9 cellular contexts compared by ENCODE assay signal in genomic region chr11:57475671-57476222, GRCh38. TPM values are rescaled to one million over a fixed set of nuclear protein-coding genes. Genes with fewer than 3 reads are reported as not detected.
A peak's percentile ranks its signal among the peaks of the same experiment; 100 is the strongest.
DNase-seq lines count a peak whose midpoint lies in the region; ATAC-seq, FAIRE-seq and TF ChIP-seq lines count a peak whose summit lies in the region.
"Had no signal": no experiment of that assay in that cellular context is flagged by ENCODE, and none has a peak within 500 bp of the region (broad histone marks: within the 10 kb centered on the region; RNA-seq: fewer than 3 reads in every experiment).

No MANE protein-coding gene starts in this region.

- H3K9me3 Mint-ChIP-seq in endodermal cell: no peaks in the 10 kb centered on the region

- H3K36me3 ChIP-seq in HUES6 (ENCODE audit: control insufficient read depth, insufficient read depth, low read length) (no peaks in the 10 kb centered on the region), endodermal cell (ENCODE audit: control insufficient read depth, insufficient read depth, low read length) (no peaks in the 10 kb centered on the region), psoas muscle (ENCODE audit: insufficient read depth in 1 of 2, low read depth in 1 of 2) (no peaks in the 10 kb centered on the region)

- H3K27ac ChIP-seq in HUES6 (ENCODE audit: low read depth, low read length): no peak overlapping the region
- no peak overlapping the region for H3K27ac ChIP-seq in endodermal cell (ENCODE audit: low read depth, low read length)
- H3K27ac ChIP-seq in psoas muscle: no peak overlapping the region

- peaks cover 59% of the 10 kb centered on the region for H3K27me3 ChIP-seq in HUES6 (ENCODE audit: control insufficient read depth, insufficient read depth, low read length)
- peaks cover 88% of the 10 kb centered on the region for H3K27me3 ChIP-seq in endodermal cell (ENCODE audit: control insufficient read depth, insufficient read depth, low read length, poor library complexity, severe bottlenecking)
- peaks cover 0 to 1% (median 0%) of the 10 kb centered on the region in 3 donors for H3K27me3 ChIP-seq in psoas muscle (ENCODE audit: insufficient read depth in 3 of 3, low read length in 2 of 3)

- peaks cover 94% of the 10 kb centered on the region for H3K27me3 Mint-ChIP-seq in endodermal cell (ENCODE audit: insufficient read depth)

- H3K4me3 ChIP-seq in HUES6 (ENCODE audit: low read depth, low read length) (peak overlapping the region; percentile 63), endodermal cell (ENCODE audit: low read length) (peak overlapping the region; percentile 45), psoas muscle (peak overlapping the region; percentile 74)

- no peak for TF ChIP-seq POLR2A in H54 (IDR thresholded peaks at IDR 0.05; ENCODE audit: low read depth, low read length)

- DNase-seq in GM18507 (ENCODE audit: extremely low spot score, insufficient read length, low read depth): no peak
- no peak for DNase-seq in endodermal cell
- no peak for DNase-seq in psoas muscle
- no peak for DNase-seq in GM19238 (ENCODE audit: insufficient read length, low spot score)
- no peak for DNase-seq in H54 (ENCODE audit: insufficient read length, low spot score)
- no peak for DNase-seq in stimulated activated naive CD4-positive, alpha-beta T cell treated with Interleukin-2 at 50 U/mL for 16 hours (lab: John Stamatoyannopoulos, UW)
- DNase-seq: NCI-H187 treated with DMSO at 0.1 percent for 48 hours had no signal

- peaks cover 29% of the 10 kb centered on the region for H3K4me1 ChIP-seq in HUES6 (ENCODE audit: control insufficient read depth, insufficient read depth, low read length)
- H3K4me1 ChIP-seq in endodermal cell (ENCODE audit: control insufficient read depth, insufficient read depth, low read length): no peaks in the 10 kb centered on the region
- no peaks in the 10 kb centered on the region for H3K4me1 ChIP-seq in psoas muscle

- TF ChIP-seq CTCF in endodermal cell (conservative IDR thresholded peaks at IDR 0.05): no peak
- no peak for TF ChIP-seq CTCF in psoas muscle (IDR thresholded peaks at IDR 0.05)

- ATAC-seq in psoas muscle (no peak), HG02840 (IDR thresholded peaks at IDR 0.05; ENCODE audit: low FRiP score, unreplicated experiment) (no peak)

- intact Hi-C loops in psoas muscle (cut with DNase I): loop anchor here in 1 of 2 donors (5.0 kb wide), 2 partner anchors 52 to 128 kb away; no protein-coding TSS in a partner anchor

- H3K27ac Mint-ChIP-seq in endodermal cell: no peak overlapping the region

- FAIRE-seq in GM18507 (lab: Jason Lieb, UNC): peak; percentile 80
- no peak for FAIRE-seq in H54 (lab: Jason Lieb, UNC)

- H3K9me3 ChIP-seq in HUES6 (ENCODE audit: control insufficient read depth, insufficient read depth, low read depth, low read length) (no peaks in the 10 kb centered on the region), endodermal cell (ENCODE audit: control insufficient read depth, low read length) (no peaks in the 10 kb centered on the region), psoas muscle (no peaks in the 10 kb centered on the region)

- peaks cover 5% of the 10 kb centered on the region for H3K4me1 Mint-ChIP-seq in endodermal cell

- no peaks in the 10 kb centered on the region for H3K36me3 Mint-ChIP-seq in endodermal cell (ENCODE audit: low read depth)

- 20 to 50% methylated on average over 3 to 12 of the region's 12 CpGs for WGBS in endodermal cell (ENCODE audit: insufficient coverage in 1 of 2, insufficient read length in 1 of 2), 2 experiments
- WGBS in psoas muscle, 3 donors: 37 to 46% (median 40%) methylated on average over 12 of the region's 12 CpGs

- H3K9ac ChIP-seq in HUES6 (ENCODE audit: low read length): no peak overlapping the region
- H3K9ac ChIP-seq in endodermal cell (ENCODE audit: extremely low read depth, low read length, poor library complexity, severe bottlenecking): no peak overlapping the region

- H3K4me3 Mint-ChIP-seq in endodermal cell: peak overlapping the region; percentile 38

RNA-seq across cellular contexts. Expression of gene RTN4RL2, which starts 15.4 kb away (rescaled TPM):
- 1 to 10 TPM in 1 of 2 donors, under 1 TPM in 1; 0.97 to 1.5 TPM for total RNA-seq in endodermal cell
- 13.5 TPM for polyA plus RNA-seq in endodermal cell (2013, experiment 1 of 2)
- 14.4 TPM for polyA plus RNA-seq in endodermal cell (2013, experiment 2 of 2)
- total RNA-seq in psoas muscle: 1 to 10 TPM in 1 of 4 donors, under 1 TPM in 3; 0.77 to 1.1 (median 0.84) TPM
- under 1 TPM; 0.44 to 0.61 (median 0.49) TPM for polyA plus RNA-seq in psoas muscle

RNA-seq across cellular contexts. Expression of gene SLC43A1, which starts 39.8 kb away (rescaled TPM):
- total RNA-seq in endodermal cell (1 to 10 TPM; 8.4 to 9.1 TPM), psoas muscle (10 to 100 TPM in 1 of 4 donors, 1 to 10 TPM in 3; 4.1 to 15.3 (median 7.1) TPM)
- 4.0 TPM for polyA plus RNA-seq in endodermal cell (2013, experiment 1 of 2)
- 2.1 TPM for polyA plus RNA-seq in endodermal cell (2013, experiment 2 of 2)
- polyA plus RNA-seq in psoas muscle: 10 to 100 TPM in 1 of 3 donors, 1 to 10 TPM in 2; 3.5 to 13.7 (median 7.5) TPM

RNA-seq across cellular contexts. Expression of gene SLC43A3, which starts 48.8 kb away (rescaled TPM):
- total RNA-seq in endodermal cell (10 to 100 TPM; 10.6 to 13.8 TPM), psoas muscle (10 to 100 TPM; 10.6 to 18.8 (median 16.0) TPM)
- polyA plus RNA-seq in endodermal cell (2013, experiment 1 of 2): 14.6 TPM
- polyA plus RNA-seq in endodermal cell (2013, experiment 2 of 2): 14.1 TPM
- polyA plus RNA-seq in psoas muscle: 10 to 100 TPM in 1 of 3 donors, 1 to 10 TPM in 2; 5.8 to 14.7 (median 6.4) TPM

RNA-seq across cellular contexts. Expression of gene TIMM10, which starts 54.8 kb away (rescaled TPM):
- 10 to 100 TPM; 77.4 to 79.8 TPM for total RNA-seq in endodermal cell
- polyA plus RNA-seq in endodermal cell (2013, experiment 1 of 2): 53.9 TPM
- 49.5 TPM for polyA plus RNA-seq in endodermal cell (2013, experiment 2 of 2)
- total RNA-seq in psoas muscle: 10 to 100 TPM; 55.0 to 90.0 (median 73.0) TPM
- 100 to 1,000 TPM in 2 of 3 donors, 10 to 100 TPM in 1; 97.7 to 149 (median 112) TPM for polyA plus RNA-seq in psoas muscle
